ENCODE assay signal across 1 cellular context in genomic region chr2:98346259-98347236, GRCh38.
A peak's percentile ranks its signal among the peaks of the same experiment; 100 is the strongest.
TF ChIP-seq lines count a peak whose summit lies in the region.

TSS of gene CNGA3 (plus strand) at chr2:98346456. CDS start at chr2:98369976, 23,520 bp downstream.

TF ChIP-seq in WTC11, 78 proteins besides CTCF, POLR2A, EP300 and RAD21 (continued from another document):
- TF ChIP-seq NFE2L1 (CRISPR knock-in tag; IDR thresholded peaks at IDR 0.05) (0 out of 2 replicates have a peak, but pooled peaks have one; percentile 24), KAT7 (CRISPR knock-in tag; IDR thresholded peaks at IDR 0.05; ENCODE audit: borderline replicate concordance) (no peak), ZNF317 (CRISPR knock-in tag; IDR thresholded peaks at IDR 0.05; ENCODE audit: borderline replicate concordance, low read depth) (no peak), PREB (CRISPR knock-in tag; IDR thresholded peaks at IDR 0.05; ENCODE audit: borderline replicate concordance) (no peak), MLX (CRISPR knock-in tag; IDR thresholded peaks at IDR 0.05) (no peak), E2F4 (CRISPR knock-in tag; IDR thresholded peaks at IDR 0.05; ENCODE audit: borderline replicate concordance, low read depth) (no peak), ATF3 (CRISPR knock-in tag; conservative IDR thresholded peaks at IDR 0.05) (no peak), ZNF281 (CRISPR knock-in tag; IDR thresholded peaks at IDR 0.05) (peak; percentile 75; the same call in 1 of the 2 replicates), ZNF671 (CRISPR knock-in tag; IDR thresholded peaks at IDR 0.05) (no peak), RELA (CRISPR knock-in tag; IDR thresholded peaks at IDR 0.05; ENCODE audit: borderline replicate concordance) (peak; percentile 52; the same call in 1 of the 2 replicates), SP1 (CRISPR knock-in tag; conservative IDR thresholded peaks at IDR 0.05) (no peak), SOX15 (CRISPR knock-in tag; IDR thresholded peaks at IDR 0.05) (no peak), E2F1 (CRISPR knock-in tag; IDR thresholded peaks at IDR 0.05) (no peak), ZBTB43 (CRISPR knock-in tag; IDR thresholded peaks at IDR 0.05) (no peak; the same call in 1 of the 2 replicates)
